1 cellular context compared by ENCODE assay signal in the genomic region with DNA sequence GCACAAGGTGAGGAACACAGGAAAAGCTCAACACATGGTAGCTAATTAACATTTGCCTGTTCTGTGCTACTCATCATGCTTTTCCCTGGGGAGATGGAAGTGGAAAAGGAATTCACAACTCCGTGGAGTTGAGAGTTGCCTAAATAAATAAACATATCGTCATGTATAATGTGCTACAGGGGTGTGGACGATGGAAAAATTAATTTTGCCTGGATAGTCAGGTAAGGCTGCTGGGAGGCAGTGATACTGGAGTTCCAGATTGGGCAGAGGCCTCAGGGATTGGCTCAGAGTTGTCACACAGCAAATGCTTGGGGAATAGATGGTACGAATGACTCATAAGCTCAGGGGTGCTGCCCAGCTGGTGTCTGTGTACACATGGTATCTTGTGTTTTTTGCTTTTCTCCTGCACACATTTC.
TF ChIP-seq lines count a peak whose summit lies in the region.

No MANE protein-coding gene starts in this region.

TF ChIP-seq in HepG2, 621 proteins besides CTCF, POLR2A, EP300 and RAD21 (continued from another document):
- TF ChIP-seq, protein P1, sequence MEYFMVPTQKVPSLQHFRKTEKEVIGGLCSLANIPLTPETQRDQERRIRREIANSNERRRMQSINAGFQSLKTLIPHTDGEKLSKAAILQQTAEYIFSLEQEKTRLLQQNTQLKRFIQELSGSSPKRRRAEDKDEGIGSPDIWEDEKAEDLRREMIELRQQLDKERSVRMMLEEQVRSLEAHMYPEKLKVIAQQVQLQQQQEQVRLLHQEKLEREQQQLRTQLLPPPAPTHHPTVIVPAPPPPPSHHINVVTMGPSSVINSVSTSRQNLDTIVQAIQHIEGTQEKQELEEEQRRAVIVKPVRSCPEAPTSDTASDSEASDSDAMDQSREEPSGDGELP (IDR thresholded peaks at IDR 0.05; ENCODE audit: borderline replicate concordance, low read depth), result peak; percentile 94
- TF ChIP-seq BRD4 (CRISPR knock-in tag; IDR thresholded peaks at IDR 0.05) (no peak), KLF6 (CRISPR knock-in tag; IDR thresholded peaks at IDR 0.05) (no peak), ZNF441 (CRISPR knock-in tag; IDR thresholded peaks at IDR 0.05; ENCODE audit: borderline replicate concordance) (no peak), ZNF180 (CRISPR knock-in tag; IDR thresholded peaks at IDR 0.05; ENCODE audit: borderline replicate concordance, low read depth) (no peak), ZNF230 (CRISPR knock-in tag; IDR thresholded peaks at IDR 0.05) (no peak), AHR (CRISPR knock-in tag; IDR thresholded peaks at IDR 0.05) (no peak), ZNF776 (CRISPR knock-in tag; IDR thresholded peaks at IDR 0.05) (no peak), ZNF605 (CRISPR knock-in tag; IDR thresholded peaks at IDR 0.05) (no peak), CBFB (CRISPR knock-in tag; IDR thresholded peaks at IDR 0.05) (no peak), EED (CRISPR knock-in tag; IDR thresholded peaks at IDR 0.05) (no peak), FOSL1 (CRISPR knock-in tag; IDR thresholded peaks at IDR 0.05; ENCODE audit: borderline replicate concordance) (peak; percentile 32; the same call in 1 of the 2 replicates), ZBTB7B (CRISPR knock-in tag; IDR thresholded peaks at IDR 0.05) (no peak), FOXA3 (CRISPR knock-in tag; IDR thresholded peaks at IDR 0.05) (peak; percentile 73)
- TF ChIP-seq, protein P2, sequence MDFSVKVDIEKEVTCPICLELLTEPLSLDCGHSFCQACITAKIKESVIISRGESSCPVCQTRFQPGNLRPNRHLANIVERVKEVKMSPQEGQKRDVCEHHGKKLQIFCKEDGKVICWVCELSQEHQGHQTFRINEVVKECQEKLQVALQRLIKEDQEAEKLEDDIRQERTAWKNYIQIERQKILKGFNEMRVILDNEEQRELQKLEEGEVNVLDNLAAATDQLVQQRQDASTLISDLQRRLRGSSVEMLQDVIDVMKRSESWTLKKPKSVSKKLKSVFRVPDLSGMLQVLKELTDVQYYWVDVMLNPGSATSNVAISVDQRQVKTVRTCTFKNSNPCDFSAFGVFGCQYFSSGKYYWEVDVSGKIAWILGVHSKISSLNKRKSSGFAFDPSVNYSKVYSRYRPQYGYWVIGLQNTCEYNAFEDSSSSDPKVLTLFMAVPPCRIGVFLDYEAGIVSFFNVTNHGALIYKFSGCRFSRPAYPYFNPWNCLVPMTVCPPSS (IDR thresholded peaks at IDR 0.05), result no peak
- TF ChIP-seq, protein P3, sequence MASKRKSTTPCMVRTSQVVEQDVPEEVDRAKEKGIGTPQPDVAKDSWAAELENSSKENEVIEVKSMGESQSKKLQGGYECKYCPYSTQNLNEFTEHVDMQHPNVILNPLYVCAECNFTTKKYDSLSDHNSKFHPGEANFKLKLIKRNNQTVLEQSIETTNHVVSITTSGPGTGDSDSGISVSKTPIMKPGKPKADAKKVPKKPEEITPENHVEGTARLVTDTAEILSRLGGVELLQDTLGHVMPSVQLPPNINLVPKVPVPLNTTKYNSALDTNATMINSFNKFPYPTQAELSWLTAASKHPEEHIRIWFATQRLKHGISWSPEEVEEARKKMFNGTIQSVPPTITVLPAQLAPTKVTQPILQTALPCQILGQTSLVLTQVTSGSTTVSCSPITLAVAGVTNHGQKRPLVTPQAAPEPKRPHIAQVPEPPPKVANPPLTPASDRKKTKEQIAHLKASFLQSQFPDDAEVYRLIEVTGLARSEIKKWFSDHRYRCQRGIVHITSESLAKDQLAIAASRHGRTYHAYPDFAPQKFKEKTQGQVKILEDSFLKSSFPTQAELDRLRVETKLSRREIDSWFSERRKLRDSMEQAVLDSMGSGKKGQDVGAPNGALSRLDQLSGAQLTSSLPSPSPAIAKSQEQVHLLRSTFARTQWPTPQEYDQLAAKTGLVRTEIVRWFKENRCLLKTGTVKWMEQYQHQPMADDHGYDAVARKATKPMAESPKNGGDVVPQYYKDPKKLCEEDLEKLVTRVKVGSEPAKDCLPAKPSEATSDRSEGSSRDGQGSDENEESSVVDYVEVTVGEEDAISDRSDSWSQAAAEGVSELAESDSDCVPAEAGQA (IDR thresholded peaks at IDR 0.05; ENCODE audit: low read depth), result no peak
- TF ChIP-seq, protein P3 (CRISPR knock-in tag; IDR thresholded peaks at IDR 0.05; ENCODE audit: borderline replicate concordance), result no peak
- TF ChIP-seq, protein P4, sequence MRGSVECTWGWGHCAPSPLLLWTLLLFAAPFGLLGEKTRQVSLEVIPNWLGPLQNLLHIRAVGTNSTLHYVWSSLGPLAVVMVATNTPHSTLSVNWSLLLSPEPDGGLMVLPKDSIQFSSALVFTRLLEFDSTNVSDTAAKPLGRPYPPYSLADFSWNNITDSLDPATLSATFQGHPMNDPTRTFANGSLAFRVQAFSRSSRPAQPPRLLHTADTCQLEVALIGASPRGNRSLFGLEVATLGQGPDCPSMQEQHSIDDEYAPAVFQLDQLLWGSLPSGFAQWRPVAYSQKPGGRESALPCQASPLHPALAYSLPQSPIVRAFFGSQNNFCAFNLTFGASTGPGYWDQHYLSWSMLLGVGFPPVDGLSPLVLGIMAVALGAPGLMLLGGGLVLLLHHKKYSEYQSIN (CRISPR knock-in tag; IDR thresholded peaks at IDR 0.05; ENCODE audit: borderline replicate concordance), result no peak
- TF ChIP-seq, protein P5, sequence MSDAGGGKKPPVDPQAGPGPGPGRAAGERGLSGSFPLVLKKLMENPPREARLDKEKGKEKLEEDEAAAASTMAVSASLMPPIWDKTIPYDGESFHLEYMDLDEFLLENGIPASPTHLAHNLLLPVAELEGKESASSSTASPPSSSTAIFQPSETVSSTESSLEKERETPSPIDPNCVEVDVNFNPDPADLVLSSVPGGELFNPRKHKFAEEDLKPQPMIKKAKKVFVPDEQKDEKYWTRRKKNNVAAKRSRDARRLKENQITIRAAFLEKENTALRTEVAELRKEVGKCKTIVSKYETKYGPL (CRISPR knock-in tag; IDR thresholded peaks at IDR 0.05), result no peak
